In genomic region chr6:64428186-64428585, GRCh38 we compare ENCODE assay signal across 6 cellular contexts.
"Had no signal": no experiment of that assay in that cellular context is flagged by ENCODE, and none has a peak within 500 bp of the region (broad histone marks: within the 10 kb centered on the region; RNA-seq: fewer than 3 reads in every experiment).

No MANE protein-coding gene starts in this region.

- H3K4me2 ChIP-seq: GM23338 had no signal

- H3K9me3 Mint-ChIP-seq: H9 had no signal

- H2AFZ ChIP-seq: GM23338 had no signal

- H3K4me3 Mint-ChIP-seq: GM23338, H9 had no signal

- H3K27ac ChIP-seq: HL-60 had no signal

- H3K4me3 ChIP-seq: GM23338, K562 had no signal

- H3K27ac Mint-ChIP-seq: GM23338, H9 had no signal

- DNase-seq: H9, HCEC 1CT, IMR-90 had no signal
